10 cellular contexts compared by ENCODE assay signal in genomic region chr12:75812341-75813018, GRCh38.
A peak's percentile ranks its signal among the peaks of the same experiment; 100 is the strongest.
DNase-seq lines count a peak whose midpoint lies in the region; ATAC-seq, FAIRE-seq and TF ChIP-seq lines count a peak whose summit lies in the region.
"Had no signal": no experiment of that assay in that cellular context is flagged by ENCODE, and none has a peak within 500 bp of the region (broad histone marks: within the 10 kb centered on the region; RNA-seq: fewer than 3 reads in every experiment).

No MANE protein-coding gene starts in this region.

- H3K9me3 ChIP-seq in AG04450 (ENCODE audit: control insufficient read depth, insufficient read depth, low read length) (no peaks in the 10 kb centered on the region), lower lobe of right lung (no peaks in the 10 kb centered on the region), tibial artery (no peaks in the 10 kb centered on the region)
- H3K9me3 ChIP-seq: SJCRH30 had no signal

- DNase-seq in AG04450 (ENCODE audit: low read depth, low spot score): peak; percentile 71
- no peak for DNase-seq in GM12892 (ENCODE audit: insufficient read length)
- DNase-seq in NCI-H510A (lab: John Stamatoyannopoulos, UW): peak; percentile 40
- DNase-seq in fibroblast of peridontal ligament (ENCODE audit: extremely low read depth): peak; percentile 97
- no peak for DNase-seq in lower lobe of right lung
- no peak for DNase-seq in tibial artery
- DNase-seq in COLO829 (ENCODE audit: low spot score): no peak
- no peak for DNase-seq in germinal center (ENCODE audit: low spot score)
- DNase-seq: stimulated activated CD4-positive, alpha-beta T cell treated with anti-CD3 and anti-CD28 coated beads, Interleukin-4, amount 100 ng/mL, for 24 hours had no signal

- intact Hi-C loops in lower lobe of right lung (cut with DNase I): no loop called here
- intact Hi-C loops in tibial artery (cut with DNase I; ENCODE audit: low total_unique reads): no loop called here

- H3K4me3 ChIP-seq in AG04450 (ENCODE audit: low read depth, low read length) (peak overlapping the region; percentile 29), lower lobe of right lung (no peak overlapping the region), tibial artery (no peak overlapping the region)
- H3K4me3 ChIP-seq: SJCRH30 had no signal

- CTCF ChIA-PET in AG04450 (lab: Charles Lee): interaction anchor here (0.6 kb wide), 1 partner anchor 286 kb away, joined by 3 read pairs; no protein-coding TSS in a partner anchor

- POLR2A ChIA-PET in AG04450 (lab: Yijun Ruan, JAX): no interaction called here

- peaks cover 8% of the 10 kb centered on the region for H3K4me1 ChIP-seq in lower lobe of right lung
- H3K4me1 ChIP-seq in tibial artery: peaks cover 0 to 14% (median 5%) of the 10 kb centered on the region in 4 donors

- no peaks in the 10 kb centered on the region for H3K36me3 ChIP-seq in lower lobe of right lung
- H3K36me3 ChIP-seq in tibial artery: no peaks in the 10 kb centered on the region
- H3K36me3 ChIP-seq: SJCRH30 had no signal

- H3K27ac ChIP-seq in AG04450 (ENCODE audit: low read depth, low read length): peak overlapping the region; percentile 65
- no peak overlapping the region for H3K27ac ChIP-seq in lower lobe of right lung
- no peak overlapping the region for H3K27ac ChIP-seq in tibial artery
- H3K27ac ChIP-seq: SJCRH30 had no signal

- H3K27me3 ChIP-seq in AG04450 (ENCODE audit: control insufficient read depth, insufficient read depth, low read length) (no peaks in the 10 kb centered on the region), lower lobe of right lung (ENCODE audit: low read depth) (no peaks in the 10 kb centered on the region), tibial artery (no peaks in the 10 kb centered on the region)
- H3K27me3 ChIP-seq: SJCRH30 had no signal

- TF ChIP-seq POLR2A in GM12892 (IDR thresholded peaks at IDR 0.05; ENCODE audit: low read depth, low read length): no peak

- peak; percentile 27 for FAIRE-seq in GM12892 (lab: Jason Lieb, UNC)

- TF ChIP-seq CTCF in AG04450 (IDR thresholded peaks at IDR 0.05; ENCODE audit: low read depth, low read length): no peak
- TF ChIP-seq CTCF in lower lobe of right lung (IDR thresholded peaks at IDR 0.05): no peak
- no peak for TF ChIP-seq CTCF in tibial artery (IDR thresholded peaks at IDR 0.05)

- ATAC-seq in lower lobe of right lung: no peak

Comparison
In these comparisons a context has a peak if more than half of its experiments do, and no peak if none do; other contexts are left out.
1. DNase-seq: peak in AG04450 (single experiment), NCI-H510A (single experiment) and fibroblast of peridontal ligament (single experiment); none in GM12892 (single experiment), lower lobe of right lung (single experiment), tibial artery (0 of 2), COLO829 (single experiment) and germinal center (single experiment).